In the genomic region with DNA sequence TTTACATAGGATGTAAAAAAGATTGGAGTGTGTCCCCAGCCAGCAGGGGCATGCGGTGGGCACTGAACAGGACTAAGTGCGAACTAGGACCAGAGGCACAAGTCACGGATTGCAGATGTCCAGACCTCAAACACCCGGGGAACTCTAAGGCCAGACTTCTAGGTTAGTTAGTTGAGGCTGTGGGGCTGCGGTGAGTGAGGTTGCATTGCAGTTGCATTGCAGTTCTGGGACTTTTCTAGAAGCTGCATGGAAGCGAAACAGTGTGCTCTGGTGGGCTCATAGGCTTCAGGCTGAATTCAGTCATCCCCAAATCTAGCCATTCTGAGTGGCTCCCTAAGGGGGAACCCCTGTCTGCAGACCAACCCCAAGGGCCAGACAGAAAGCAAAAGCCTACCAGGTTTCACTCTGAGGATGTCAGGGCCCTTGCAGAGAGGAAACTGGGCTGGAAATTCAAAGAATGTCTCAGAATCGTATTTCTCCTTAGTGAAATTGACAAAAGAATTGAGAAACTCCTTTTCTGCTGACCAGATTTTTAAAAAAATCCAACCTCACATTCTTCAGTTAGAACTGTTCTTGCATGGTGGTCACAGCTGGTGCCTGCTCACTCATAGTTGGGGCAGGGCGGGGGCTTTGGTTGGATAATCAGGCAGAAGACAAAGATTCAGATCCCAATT, we compare ENCODE assay signal across 12 cellular contexts.
A peak's percentile ranks its signal among the peaks of the same experiment; 100 is the strongest.
DNase-seq lines count a peak whose midpoint lies in the region; ATAC-seq, FAIRE-seq and TF ChIP-seq lines count a peak whose summit lies in the region.
"Had no signal": no experiment of that assay in that cellular context is flagged by ENCODE, and none has a peak within 500 bp of the region (broad histone marks: within the 10 kb centered on the region; RNA-seq: fewer than 3 reads in every experiment).

No MANE protein-coding gene starts in this region.

- H3K9me3 ChIP-seq in OCI-LY7 (ENCODE audit: low read length): peaks cover 5% of the 10 kb centered on the region; the same call in 1 of the 2 replicates
- H3K9me3 ChIP-seq: vagina had no signal

- peak overlapping the region; percentile 37 for H3K27ac ChIP-seq in OCI-LY7 (ENCODE audit: low read depth, low read length, poor library complexity, severe bottlenecking)
- H3K27ac ChIP-seq: vagina had no signal

- DNase-seq in activated naive CD4-positive, alpha-beta T cell treated with anti-CD3 and anti-CD28 coated beads, Interleukin-2, amount 50 U/mL, for 72 hours (ENCODE audit: low spot score in 2 of 2): no peak
- DNase-seq in activated naive CD4-positive, alpha-beta T cell treated with Interleukin-2 at 50 U/mL for 16 hours: no peak
- peak; percentile 41 for DNase-seq in OCI-LY7 (ENCODE audit: low spot score)
- no peak for DNase-seq in RCC 7860 (ENCODE audit: low spot score)
- DNase-seq in NCI-H1048 (lab: John Stamatoyannopoulos, UW): no peak
- DNase-seq in HPDE6-E6E7 (ENCODE audit: extremely low spot score): no peak
- no peak for DNase-seq in NOMO-1 treated with dmso at 0.1 percent for 144 hours (lab: John Stamatoyannopoulos, UW; ENCODE audit: unreplicated experiment)
- DNase-seq: activated CD4-positive, CD25-positive, alpha-beta regulatory T cell; NCI-H345 had no signal

- no peaks in the 10 kb centered on the region for H4K20me1 ChIP-seq in OCI-LY7 (ENCODE audit: insufficient read depth, low read length)

- H3K4me2 ChIP-seq in OCI-LY7 (ENCODE audit: low read length): peak overlapping the region; percentile 39
- H3K4me2 ChIP-seq: GM23338 had no signal

- no peaks in the 10 kb centered on the region for H3K36me3 Mint-ChIP-seq in activated naive CD4-positive, alpha-beta T cell treated with anti-CD3 and anti-CD28 coated beads, Interleukin-2, amount 50 U/mL, for 72 hours

- ATAC-seq in activated naive CD4-positive, alpha-beta T cell treated with anti-CD3 and anti-CD28 coated beads, Interleukin-2, amount 50 U/mL, for 72 hours: peak; percentile 83 to 84
- ATAC-seq in HG02852 (IDR thresholded peaks at IDR 0.05; ENCODE audit: unreplicated experiment): peak; percentile 86
- ATAC-seq: GM23338 had no signal

- H3K9me2 ChIP-seq in OCI-LY7 (ENCODE audit: insufficient read depth, low read length): no peaks in the 10 kb centered on the region

- H3K79me2 ChIP-seq in OCI-LY7 (ENCODE audit: insufficient read depth, low read depth, low read length): no peaks in the 10 kb centered on the region

- H3K27ac Mint-ChIP-seq in activated naive CD4-positive, alpha-beta T cell treated with anti-CD3 and anti-CD28 coated beads, Interleukin-2, amount 50 U/mL, for 72 hours: no peak overlapping the region
- H3K27ac Mint-ChIP-seq: GM23338 had no signal

- TF ChIP-seq CTCF in OCI-LY7 (conservative IDR thresholded peaks at IDR 0.05; ENCODE audit: low read length): no peak

- H3K4me3 ChIP-seq in OCI-LY7 (ENCODE audit: low read depth, low read length, poor library complexity, severe bottlenecking): no peak overlapping the region
- H3K4me3 ChIP-seq: GM23338, vagina had no signal

- no peak for FAIRE-seq in RCC 7860 (lab: Jason Lieb, UNC)

- intact Hi-C loops in OCI-LY7 (cut with micrococcal nuclease; ENCODE audit: unreplicated experiment): loop anchor here (5.0 to 10.0 kb wide), 4 partner anchors 34 to 339 kb away; a partner anchor contains a TSS

- no peaks in the 10 kb centered on the region for H3K9me3 Mint-ChIP-seq in activated naive CD4-positive, alpha-beta T cell treated with anti-CD3 and anti-CD28 coated beads, Interleukin-2, amount 50 U/mL, for 72 hours

- CTCF ChIA-PET in OCI-LY7 (lab: Charles Lee; ENCODE audit: unreplicated experiment): no interaction called here

- H3K4me1 ChIP-seq in OCI-LY7 (ENCODE audit: insufficient read depth, low read length, poor library complexity, severe bottlenecking): peaks cover 84% of the 10 kb centered on the region
- H3K4me1 ChIP-seq: vagina had no signal

- POLR2A ChIA-PET in OCI-LY7 (lab: Charles Lee): no interaction called here

- H2AFZ ChIP-seq in OCI-LY7 (ENCODE audit: low read length): peak overlapping the region; percentile 65
- H2AFZ ChIP-seq: GM23338 had no signal

- peaks cover 5% of the 10 kb centered on the region; the same call in 1 of the 2 replicates for H3K36me3 ChIP-seq in OCI-LY7 (ENCODE audit: insufficient read depth, low read length)
- H3K36me3 ChIP-seq: vagina had no signal

- no TSS peak for BruUV-seq in OCI-LY7 (replicated peaks; lab: Mats Ljungman, UMichigan)
